In genomic region chr3:106844638-106845037, GRCh38 we compare ENCODE assay signal across 28 cellular contexts.
"Had no signal": no experiment of that assay in that cellular context is flagged by ENCODE, and none has a peak within 500 bp of the region (broad histone marks: within the 10 kb centered on the region; RNA-seq: fewer than 3 reads in every experiment).

No MANE protein-coding gene starts in this region.

- ATAC-seq: left colon; left lung; lower lobe of right lung; natural killer cell; right lobe of liver; stimulated activated effector memory CD8-positive, alpha-beta T cell treated with anti-CD3 and anti-CD28 coated beads, Interleukin-12 subunit alpha, Interleukin-12 subunit beta, amount 100 ng/mL, for 72 hours; stimulated activated naive CD8-positive, alpha-beta T cell treated with anti-CD3 and anti-CD28 coated beads, Interleukin-15, amount 100 ng/mL, for 72 hours had no signal

- DNase-seq: hypothalamus; immature natural killer cell; kidney; left colon; left lung; lower lobe of right lung; mammary epithelial cell; mesenchymal stem cell; naive B cell; natural killer cell; nephron progenitor cell; occipital lobe; ovary; right lobe of liver; stimulated activated CD4-positive, alpha-beta T cell treated with anti-CD3 and anti-CD28 coated beads, Interleukin-12 subunit alpha, Interleukin-12 subunit beta, amount 100 ng/mL, for 4 hours; stimulated activated CD4-positive, alpha-beta T cell treated with anti-CD3 and anti-CD28 coated beads, Interleukin-15, amount 100 ng/mL, for 24 hours; stimulated activated CD4-positive, alpha-beta T cell treated with anti-CD3 and anti-CD28 coated beads, Interleukin-2, amount 100 ng/mL, for 24 hours; stimulated activated CD4-positive, alpha-beta T cell treated with anti-CD3 and anti-CD28 coated beads, Interleukin-4, amount 100 ng/mL, for 1 hour; stimulated activated naive CD4-positive, alpha-beta T cell; stimulated activated naive CD8-positive, alpha-beta T cell treated with anti-CD3 and anti-CD28 coated beads, Interleukin-15, amount 100 ng/mL, for 72 hours; substantia nigra; uterus had no signal

- H3K4me2 ChIP-seq: neural progenitor cell had no signal

- H3K9me3 ChIP-seq: left lung, lower lobe of right lung, neutrophil, ovary, right atrium auricular region, right lobe of liver, tibial nerve, uterus had no signal

- H2AFZ ChIP-seq: neural progenitor cell had no signal

- H3K9ac ChIP-seq: neural progenitor cell had no signal

- H3K27ac ChIP-seq: left lung, lower lobe of right lung, neural progenitor cell, neutrophil, ovary, right atrium auricular region, right lobe of liver, skin epidermis, tibial nerve, uterus had no signal

- H3K4me3 ChIP-seq: left lung, lower lobe of right lung, neural progenitor cell, ovary, right atrium auricular region, right lobe of liver, skin epidermis, tibial nerve, uterus had no signal

- H3K27me3 ChIP-seq: left lung, neural progenitor cell, neutrophil, ovary, right atrium auricular region, right lobe of liver, tibial nerve, uterus had no signal

- H3K36me3 ChIP-seq: left lung, lower lobe of right lung, neural progenitor cell, neutrophil, ovary, right atrium auricular region, right lobe of liver, tibial nerve, uterus had no signal

- H3K4me1 ChIP-seq: left lung, lower lobe of right lung, right lobe of liver, uterus had no signal
